ENCODE assay signal across 8 cellular contexts in the genomic region with DNA sequence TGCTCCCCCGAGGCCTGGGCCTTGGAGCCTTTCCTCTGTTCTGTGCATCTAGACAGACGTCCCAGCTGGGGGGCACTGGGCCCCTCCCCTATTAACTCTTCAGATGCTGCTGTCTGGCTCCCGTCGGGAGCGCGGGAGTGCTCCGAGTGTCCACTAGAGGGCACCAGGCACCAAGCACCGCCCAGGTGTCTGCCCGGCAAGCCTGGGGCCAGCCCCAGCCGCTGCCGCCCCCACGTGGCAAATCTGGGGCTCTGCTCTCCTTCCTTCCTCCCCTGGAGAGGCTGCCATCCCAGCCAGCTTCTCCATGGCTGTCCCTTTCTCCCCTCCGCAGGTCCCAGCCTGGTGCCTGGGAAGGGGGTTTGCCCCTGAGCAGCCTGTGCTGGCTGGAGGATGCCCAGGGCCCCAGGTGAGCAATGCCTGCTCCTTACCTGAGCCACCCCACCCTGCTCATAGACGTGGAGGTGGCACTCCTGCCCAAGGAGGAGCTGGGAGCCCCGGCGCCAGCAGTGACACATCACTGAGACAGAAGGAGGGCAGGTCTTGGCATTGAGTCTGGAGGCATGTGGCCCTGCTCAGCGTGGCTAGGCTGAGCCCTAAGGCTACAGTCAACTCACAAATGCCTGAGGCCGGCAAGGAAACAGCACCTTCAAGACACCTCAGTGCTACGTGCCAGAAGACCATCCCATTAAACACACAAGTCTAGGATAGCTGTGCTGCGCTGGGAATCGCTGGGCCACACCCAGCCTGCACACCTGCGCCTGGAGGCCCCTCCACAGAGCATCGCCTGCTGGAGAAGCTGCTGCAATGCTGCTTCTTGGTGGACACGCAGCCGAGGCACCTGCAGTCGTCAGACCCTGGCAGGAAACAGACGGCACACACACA. TPM values are rescaled to one million over a fixed set of nuclear protein-coding genes. Genes with fewer than 3 reads are reported as not detected.
DNase-seq lines count a peak whose midpoint lies in the region; ATAC-seq and TF ChIP-seq lines count a peak whose summit lies in the region.

No MANE protein-coding gene starts in this region.

- no peak overlapping the region for H3K27ac ChIP-seq in WERI-Rb-1

- CTCF ChIA-PET in MCF 10A (lab: Yijun Ruan, JAX) = interaction anchor here (0.6 to 5.0 kb wide), 48 partner anchors 10 to 1022 kb away, joined by 3 to 54 read pairs (median 4); a partner anchor contains a TSS

- H3K36me3 Mint-ChIP-seq in MCF 10A (ENCODE audit: insufficient read depth, unreplicated experiment) = no peaks in the 10 kb centered on the region

- H3K4me3 ChIP-seq in GM12864 (ENCODE audit: low read depth, low read length) (no peak overlapping the region), WERI-Rb-1 (ENCODE audit: low read depth, low read length) (no peak overlapping the region)

- ATAC-seq in HG03025 (IDR thresholded peaks at IDR 0.05; ENCODE audit: low FRiP score, unreplicated experiment) (peak; percentile 45), HG03439 (IDR thresholded peaks at IDR 0.05; ENCODE audit: unreplicated experiment) (no peak)

- DNase-seq in GM12864 (ENCODE audit: low read depth) (peak; percentile 45), NCI-H226 (peak; percentile 63), WERI-Rb-1 (peak; percentile 96), MCF 10A (ENCODE audit: unreplicated experiment) (peak; percentile 83), inferior parietal cortex (ENCODE audit: extremely low spot score) (peak; percentile 84)
- peak; percentile 82 for DNase-seq in stimulated activated CD4-positive, alpha-beta T cell treated with anti-CD3 and anti-CD28 coated beads, Interleukin-12 subunit alpha, Interleukin-12 subunit beta, amount 100 ng/mL, for 4 hours

- H3K27me3 ChIP-seq in WERI-Rb-1 (ENCODE audit: insufficient read depth, low read depth, severe bottlenecking) = no peaks in the 10 kb centered on the region

- H3K9me3 ChIP-seq in WERI-Rb-1 (ENCODE audit: severe bottlenecking) = no peaks in the 10 kb centered on the region

- no TSS peak for BruUV-seq in MCF 10A (replicated peaks; lab: Mats Ljungman, UMichigan)

- H3K4me1 Mint-ChIP-seq in MCF 10A (ENCODE audit: insufficient read depth, unreplicated experiment) = peaks cover 12% of the 10 kb centered on the region

- no peaks in the 10 kb centered on the region for H3K27me3 Mint-ChIP-seq in MCF 10A (ENCODE audit: insufficient read depth, unreplicated experiment)

- H3K27ac Mint-ChIP-seq in MCF 10A (ENCODE audit: low read depth, unreplicated experiment) = no peak overlapping the region

- H3K4me3 Mint-ChIP-seq in MCF 10A (ENCODE audit: unreplicated experiment) = no peak overlapping the region

- POLR2A ChIA-PET in MCF 10A (lab: Yijun Ruan, JAX) = interaction anchor here (0.5 to 1.0 kb wide), 3 partner anchors 101 to 486 kb away, joined by 3 to 5 read pairs (median 4); no protein-coding TSS in a partner anchor

- H3K36me3 ChIP-seq in WERI-Rb-1 = peaks cover 3% of the 10 kb centered on the region

- TF ChIP-seq CTCF in GM12864 (IDR thresholded peaks at IDR 0.05; ENCODE audit: low read depth, low read length, missing control alignments) = peak; percentile 99
- peak; percentile 100 for TF ChIP-seq CTCF in WERI-Rb-1 (IDR thresholded peaks at IDR 0.05; ENCODE audit: low read depth, low read length)
- peak; percentile 98 for TF ChIP-seq CTCF in MCF 10A (IDR thresholded peaks at IDR 0.05; ENCODE audit: unreplicated experiment)

- H3K9me3 Mint-ChIP-seq in MCF 10A (ENCODE audit: unreplicated experiment) = peaks cover 7% of the 10 kb centered on the region

- intact Hi-C loops in MCF 10A (cut with micrococcal nuclease) = loop anchor here (1.0 kb wide), 2 partner anchors 139 to 171 kb away; no protein-coding TSS in a partner anchor

RNA-seq across cellular contexts. Expression of a gene that starts 19.7 kb away (rescaled TPM):
- total RNA-seq in MCF 10A (2022) = not detected in 2 replicates

RNA-seq across cellular contexts. Expression of a gene that starts 37.1 kb away (rescaled TPM):
- total RNA-seq in MCF 10A (2022) = 24.6 and 45.6 TPM in 2 replicates

Comparison
In these comparisons a context has a peak if more than half of its experiments do, and no peak if none do; other contexts are left out.
1. DNase-seq: peak in every context shown above with its lines; median percentile 96 in WERI-Rb-1; 84 in inferior parietal cortex; 83 in MCF 10A; 82 in stimulated activated CD4-positive, alpha-beta T cell treated with anti-CD3 and anti-CD28 coated beads, Interleukin-12 subunit alpha, Interleukin-12 subunit beta, amount 100 ng/mL, for 4 hours; 63 in NCI-H226; 45 in GM12864.